Comparison of ENCODE assay signal across 20 cellular contexts in the genomic region with DNA sequence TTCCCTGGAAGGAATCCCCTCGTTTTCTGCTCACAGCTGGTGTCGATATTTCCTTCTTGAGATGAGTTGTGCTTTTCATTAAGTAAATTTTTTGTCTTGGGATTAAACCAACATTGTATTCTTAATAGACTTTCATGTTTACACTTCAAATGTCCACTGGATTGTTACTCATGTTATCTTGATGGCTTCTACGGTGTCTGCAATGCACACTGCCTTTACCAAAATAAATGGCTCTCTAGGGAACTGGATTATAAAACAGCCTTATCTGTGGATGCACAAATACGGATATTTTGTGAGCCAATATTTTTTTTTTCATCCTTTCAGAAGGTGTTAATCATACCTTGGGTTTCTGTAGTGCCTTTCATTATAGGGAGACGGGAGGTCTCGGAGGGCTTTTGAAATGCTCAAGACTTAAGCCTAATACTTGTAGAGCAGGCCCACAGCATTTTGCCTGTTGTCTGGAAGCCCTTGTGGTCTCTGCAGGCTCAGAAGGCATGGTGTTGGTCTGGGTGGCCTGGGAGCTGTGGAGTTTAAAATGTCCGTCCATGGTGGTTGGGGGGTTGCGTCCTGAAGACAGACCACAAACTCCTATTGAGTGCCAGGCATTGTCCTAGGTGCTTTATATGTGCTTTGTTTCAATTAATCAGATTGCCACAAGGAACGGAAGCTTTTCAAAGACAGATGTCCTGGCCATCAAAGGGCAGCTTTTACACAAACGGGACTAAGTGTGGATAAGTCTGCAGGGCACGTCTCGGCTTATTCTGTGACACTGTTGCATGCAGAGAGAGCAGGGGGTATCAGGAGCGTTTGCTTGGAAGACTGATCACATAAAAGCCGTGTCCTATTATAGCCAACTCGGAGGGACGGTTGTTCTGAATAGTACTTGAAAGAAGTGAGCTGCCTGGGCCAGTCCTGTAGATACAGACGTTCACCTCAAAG. TPM values are rescaled to one million over a fixed set of nuclear protein-coding genes. Genes with fewer than 3 reads are reported as not detected.
DNase-seq lines count a peak whose midpoint lies in the region; ATAC-seq and TF ChIP-seq lines count a peak whose summit lies in the region.
"Had no signal": no experiment of that assay in that cellular context is flagged by ENCODE, and none has a peak within 500 bp of the region (broad histone marks: within the 10 kb centered on the region; RNA-seq: fewer than 3 reads in every experiment).

No MANE protein-coding gene starts in this region.

- CTCF ChIA-PET in activated CD8-positive, alpha-beta memory T cell treated with anti-CD3 and anti-CD28 coated beads, Interleukin-2, amount 10 ng/mL, durations not matched to agents 7 days and 5 days (lab: Charles Lee), result no interaction called here
- CTCF ChIA-PET in Calu3 (lab: Charles Lee), result no interaction called here
- CTCF ChIA-PET in naive thymus-derived CD4-positive, alpha-beta T cell (lab: Charles Lee), result no interaction called here

- 72% methylated on average over 17 of the region's 17 CpGs for WGBS in esophagus muscularis mucosa
- WGBS in transverse colon (ENCODE audit: low coverage in 1 of 2), 2 donors, result 64 to 77% methylated on average over 12 to 17 of the region's 17 CpGs

- H3K4me3 ChIP-seq in esophagus muscularis mucosa (peak overlapping the region in 3 of 4 donors; percentile 14 to 35 (median 30)), transverse colon (no peak overlapping the region)
- no peak overlapping the region for H3K4me3 ChIP-seq in naive thymus-derived CD4-positive, alpha-beta T cell (ENCODE audit: low read length)
- H3K4me3 ChIP-seq: GM23338, K562, PC-9 had no signal

- no peaks in the 10 kb centered on the region for H3K36me3 Mint-ChIP-seq in activated CD8-positive, alpha-beta memory T cell treated with anti-CD3 and anti-CD28 coated beads, Interleukin-2, amount 10 ng/mL, durations not matched to agents 7 days and 5 days
- H3K36me3 Mint-ChIP-seq in Calu3 (ENCODE audit: insufficient read depth, unreplicated experiment), result no peaks in the 10 kb centered on the region
- H3K36me3 Mint-ChIP-seq in naive thymus-derived CD4-positive, alpha-beta T cell, result peaks cover 0 to 3% (median 0%) of the 10 kb centered on the region in 5 donors
- H3K36me3 Mint-ChIP-seq: CD8-positive, alpha-beta T cell had no signal

- ATAC-seq in activated CD8-positive, alpha-beta memory T cell treated with anti-CD3 and anti-CD28 coated beads, Interleukin-2, amount 10 ng/mL, durations not matched to agents 7 days and 5 days, result no peak
- no peak for ATAC-seq in naive thymus-derived CD4-positive, alpha-beta T cell
- ATAC-seq: CD8-positive, alpha-beta T cell; GM23338; HCT116; K562 had no signal

- POLR2A ChIA-PET in naive thymus-derived CD4-positive, alpha-beta T cell (lab: Charles Lee), result no interaction called here

- H3K27ac Mint-ChIP-seq in activated CD8-positive, alpha-beta memory T cell treated with anti-CD3 and anti-CD28 coated beads, Interleukin-2, amount 10 ng/mL, durations not matched to agents 7 days and 5 days, result no peak overlapping the region
- no peak overlapping the region for H3K27ac Mint-ChIP-seq in Calu3 (ENCODE audit: unreplicated experiment)
- no peak overlapping the region for H3K27ac Mint-ChIP-seq in naive thymus-derived CD4-positive, alpha-beta T cell
- H3K27ac Mint-ChIP-seq: CD8-positive, alpha-beta T cell; GM23338 had no signal

- TF ChIP-seq POLR2A in esophagus muscularis mucosa (IDR thresholded peaks at IDR 0.05; ENCODE audit: low read depth) (no peak), transverse colon (IDR thresholded peaks at IDR 0.05) (no peak)

- peak; percentile 15 for DNase-seq in activated CD8-positive, alpha-beta memory T cell treated with anti-CD3 and anti-CD28 coated beads for 24 hours
- DNase-seq in activated CD8-positive, alpha-beta memory T cell treated with anti-CD3 and anti-CD28 coated beads, Interleukin-2, amount 10 ng/mL, durations not matched to agents 7 days and 5 days, result no peak
- DNase-seq in esophagus muscularis mucosa (ENCODE audit: extremely low spot score) (no peak), posterior vena cava (ENCODE audit: low spot score) (peak; percentile 31), transverse colon (no peak), KG1 (lab: John Stamatoyannopoulos, UW) (no peak), Calu3 (no peak)
- no peak for DNase-seq in naive thymus-derived CD4-positive, alpha-beta T cell
- DNase-seq: 8988T; CD8-positive, alpha-beta T cell; DMS79; NCI-H146; NCI-H2081; NCI-H510A; NCI-H774 had no signal

- peaks cover 2% of the 10 kb centered on the region for H3K4me1 Mint-ChIP-seq in activated CD8-positive, alpha-beta memory T cell treated with anti-CD3 and anti-CD28 coated beads, Interleukin-2, amount 10 ng/mL, durations not matched to agents 7 days and 5 days
- no peaks in the 10 kb centered on the region for H3K4me1 Mint-ChIP-seq in Calu3 (ENCODE audit: low read depth, unreplicated experiment)
- H3K4me1 Mint-ChIP-seq in naive thymus-derived CD4-positive, alpha-beta T cell, result peaks cover 0 to 11% (median 1%) of the 10 kb centered on the region in 7 donors

- peaks cover 0 to 86% (median 78%) of the 10 kb centered on the region in 4 donors for H3K4me1 ChIP-seq in esophagus muscularis mucosa
- H3K4me1 ChIP-seq in transverse colon, result no peaks in the 10 kb centered on the region
- peaks cover 0 to 1% of the 10 kb centered on the region in 2 donors for H3K4me1 ChIP-seq in naive thymus-derived CD4-positive, alpha-beta T cell (ENCODE audit: control insufficient read depth in 2 of 2, insufficient read depth in 2 of 2, low read length in 2 of 2)

- TF ChIP-seq EP300 in esophagus muscularis mucosa (IDR thresholded peaks at IDR 0.05) (no peak), transverse colon (IDR thresholded peaks at IDR 0.05; ENCODE audit: low read depth) (no peak)

- intact Hi-C loops in esophagus muscularis mucosa (cut with DNase I), result no loop called here
- intact Hi-C loops in posterior vena cava (cut with DNase I), result loop anchor here in 1 of 2 donors (10.0 kb wide), 1 partner anchor 66 kb away; no protein-coding TSS in a partner anchor
- intact Hi-C loops in transverse colon (cut with DNase I; ENCODE audit: low total_unique reads), result no loop called here
- intact Hi-C loops in Calu3 (cut with micrococcal nuclease; ENCODE audit: unreplicated experiment), result no loop called here
- intact Hi-C loops in naive thymus-derived CD4-positive, alpha-beta T cell (cut with micrococcal nuclease), result no loop called here

- H3K4me3 Mint-ChIP-seq in activated CD8-positive, alpha-beta memory T cell treated with anti-CD3 and anti-CD28 coated beads, Interleukin-2, amount 10 ng/mL, durations not matched to agents 7 days and 5 days, result no peak overlapping the region
- no peak overlapping the region for H3K4me3 Mint-ChIP-seq in Calu3 (ENCODE audit: low read depth, unreplicated experiment)
- no peak overlapping the region for H3K4me3 Mint-ChIP-seq in naive thymus-derived CD4-positive, alpha-beta T cell
- H3K4me3 Mint-ChIP-seq: CD8-positive, alpha-beta T cell; GM23338 had no signal

- peaks cover 47% of the 10 kb centered on the region for H3K27me3 Mint-ChIP-seq in activated CD8-positive, alpha-beta memory T cell treated with anti-CD3 and anti-CD28 coated beads, Interleukin-2, amount 10 ng/mL, durations not matched to agents 7 days and 5 days
- peaks cover 15% of the 10 kb centered on the region for H3K27me3 Mint-ChIP-seq in Calu3 (ENCODE audit: unreplicated experiment)
- H3K27me3 Mint-ChIP-seq in naive thymus-derived CD4-positive, alpha-beta T cell, result peaks cover 47 to 70% (median 58%) of the 10 kb centered on the region in 5 donors

- H3K27ac ChIP-seq in esophagus muscularis mucosa (replicated peaks in 1 of 4) (peak overlapping the region; percentile 73 to 95 (median 78)), transverse colon (peak overlapping the region; percentile 22 to 51 (median 30))
- no peak overlapping the region for H3K27ac ChIP-seq in naive thymus-derived CD4-positive, alpha-beta T cell (ENCODE audit: low read depth, low read length)
- H3K27ac ChIP-seq: PC-9 had no signal

- TF ChIP-seq CTCF in esophagus muscularis mucosa (IDR thresholded peaks at IDR 0.05), result no peak
- TF ChIP-seq CTCF in transverse colon (IDR thresholded peaks at IDR 0.05), result no peak
- no peak for TF ChIP-seq CTCF in Calu3 (IDR thresholded peaks at IDR 0.05; ENCODE audit: unreplicated experiment)

- in situ Hi-C loops in transverse colon (cut with MboI; ENCODE audit: low pct_ligation_motif_present in 1 of 4, low pct_unique_long_range_greater_than_20kb in 1 of 4, low sequenced_read_pairs in 3 of 4), result no loop called here

- H3K36me3 ChIP-seq in esophagus muscularis mucosa (no peaks in the 10 kb centered on the region), transverse colon (no peaks in the 10 kb centered on the region)
- no peaks in the 10 kb centered on the region for H3K36me3 ChIP-seq in naive thymus-derived CD4-positive, alpha-beta T cell (ENCODE audit: control insufficient read depth in 2 of 3, insufficient read depth in 3 of 3, low read length in 3 of 3)

- H3K27me3 ChIP-seq in esophagus muscularis mucosa (no peaks in the 10 kb centered on the region), transverse colon (peaks cover 26% of the 10 kb centered on the region)
- peaks cover 10 to 11% of the 10 kb centered on the region in 2 donors for H3K27me3 ChIP-seq in naive thymus-derived CD4-positive, alpha-beta T cell (ENCODE audit: control insufficient read depth in 2 of 2, insufficient read depth in 2 of 2, low read length in 2 of 2)

- no peaks in the 10 kb centered on the region for H3K9me3 Mint-ChIP-seq in activated CD8-positive, alpha-beta memory T cell treated with anti-CD3 and anti-CD28 coated beads, Interleukin-2, amount 10 ng/mL, durations not matched to agents 7 days and 5 days (ENCODE audit: low read depth)
- H3K9me3 Mint-ChIP-seq in Calu3 (ENCODE audit: low read depth, unreplicated experiment), result no peaks in the 10 kb centered on the region
- H3K9me3 Mint-ChIP-seq in naive thymus-derived CD4-positive, alpha-beta T cell, result peaks cover 0 to 3% (median 0%) of the 10 kb centered on the region in 11 donors
- H3K9me3 Mint-ChIP-seq: CD8-positive, alpha-beta T cell; GM23338 had no signal

- no TSS peak for BruUV-seq in Calu3 (replicated peaks; lab: Mats Ljungman, UMichigan)

- H3K9me3 ChIP-seq in esophagus muscularis mucosa (no peaks in the 10 kb centered on the region), transverse colon (no peaks in the 10 kb centered on the region)
- H3K9me3 ChIP-seq in naive thymus-derived CD4-positive, alpha-beta T cell (ENCODE audit: control insufficient read depth in 2 of 3, low read length in 3 of 3), result no peaks in the 10 kb centered on the region

RNA-seq across cellular contexts. Expression of gene NTN1, which starts 7.6 kb away (rescaled TPM):
- under 1 TPM in 1 of 2 experiments, not detected in 1; 0.28 TPM for total RNA-seq in activated CD8-positive, alpha-beta memory T cell treated with anti-CD3 and anti-CD28 coated beads, Interleukin-2, amount 10 ng/mL, durations not matched to agents 7 days and 5 days
- total RNA-seq in esophagus muscularis mucosa (100 to 1,000 TPM in 3 of 4 donors, 10 to 100 TPM in 1; 69.3 to 179 (median 117) TPM), posterior vena cava (10 to 100 TPM in 1 of 2 donors, 1 to 10 TPM in 1; 6.9 to 15.4 TPM), transverse colon (10 to 100 TPM in 1 of 4 donors, 1 to 10 TPM in 3; 3.6 to 20.6 (median 7.2) TPM), Calu3 (2022) (0.69 and 0.94 TPM in 2 replicates)
- under 1 TPM in 3 of 5 experiments, not detected in 2; 0.07 to 0.12 (median 0.11) TPM for total RNA-seq in naive thymus-derived CD4-positive, alpha-beta T cell
- not detected for polyA plus RNA-seq in naive thymus-derived CD4-positive, alpha-beta T cell
- total RNA-seq: G401 had no signal
- polyA plus RNA-seq: K562 had no signal

Comparison
In these comparisons a context has a peak if more than half of its experiments do, and no peak if none do; other contexts are left out.
1. DNase-seq: peak in activated CD8-positive, alpha-beta memory T cell treated with anti-CD3 and anti-CD28 coated beads for 24 hours (single experiment) and posterior vena cava (single experiment); none in activated CD8-positive, alpha-beta memory T cell treated with anti-CD3 and anti-CD28 coated beads, Interleukin-2, amount 10 ng/mL, durations not matched to agents 7 days and 5 days (single experiment), esophagus muscularis mucosa (single experiment), transverse colon (single experiment), KG1 (single experiment), Calu3 (single experiment) and naive thymus-derived CD4-positive, alpha-beta T cell (0 of 9).
2. H3K4me3 ChIP-seq: peak in esophagus muscularis mucosa (3 of 4); none in transverse colon (0 of 4) and naive thymus-derived CD4-positive, alpha-beta T cell (single experiment).